Comparison of ENCODE assay signal across 15 cellular contexts in the genomic region with DNA sequence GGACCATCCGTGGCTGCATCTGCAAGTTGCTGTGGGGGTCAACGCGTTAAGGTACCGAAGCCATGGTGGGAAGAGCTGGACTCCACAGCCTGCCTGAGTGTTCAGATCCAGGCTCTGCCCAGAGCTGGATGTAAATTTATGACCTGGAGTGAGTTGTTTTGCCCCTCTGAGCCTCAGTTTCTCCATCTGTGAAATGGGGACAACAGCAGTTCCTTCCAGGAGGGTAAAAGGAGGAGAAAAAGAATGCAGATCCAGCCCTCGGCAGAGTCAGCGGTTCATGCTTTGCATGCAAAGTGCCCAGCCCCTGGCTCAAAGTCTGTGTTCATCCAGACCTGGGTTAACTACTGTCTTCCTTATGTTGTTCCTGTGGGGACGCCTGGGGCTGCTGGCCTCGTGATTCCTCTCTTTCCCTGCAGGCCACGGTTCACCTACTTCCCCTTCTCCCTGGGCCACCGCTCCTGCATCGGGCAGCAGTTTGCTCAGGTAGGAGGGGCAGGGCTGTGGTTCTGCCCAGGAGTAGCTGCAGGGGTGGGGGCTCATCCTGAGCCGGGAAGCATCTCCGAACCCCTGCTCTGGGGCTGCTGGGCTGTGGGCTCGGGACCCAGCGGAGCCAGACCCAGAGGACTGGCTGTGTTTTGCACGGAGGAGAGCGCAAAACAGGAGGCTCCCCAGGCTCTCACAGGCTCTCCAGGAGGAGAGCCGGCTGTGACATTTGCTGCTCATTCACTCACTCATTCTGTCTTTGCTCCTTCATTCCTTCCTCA. TPM values are rescaled to one million over a fixed set of nuclear protein-coding genes. Genes with fewer than 3 reads are reported as not detected.
DNase-seq lines count a peak whose midpoint lies in the region; ATAC-seq and TF ChIP-seq lines count a peak whose summit lies in the region.
"Had no signal": no experiment of that assay in that cellular context is flagged by ENCODE, and none has a peak within 500 bp of the region (broad histone marks: within the 10 kb centered on the region; RNA-seq: fewer than 3 reads in every experiment).

No MANE protein-coding gene starts in this region.

- H3K27me3 ChIP-seq in aorta (ENCODE audit: control insufficient read depth in 1 of 2, insufficient read depth in 2 of 2, low read length in 1 of 2) = no peaks in the 10 kb centered on the region

- ATAC-seq in natural killer cell (no peak), aorta (ENCODE audit: low FRiP score) (no peak), GM18520 (IDR thresholded peaks at IDR 0.05; ENCODE audit: unreplicated experiment) (no peak), HG03175 (IDR thresholded peaks at IDR 0.05; ENCODE audit: unreplicated experiment) (no peak)
- ATAC-seq in natural killer cell treated with Interleukin-12 subunit alpha and Interleukin-12 subunit beta and Interleukin-15 and Interleukin-18, amount 100 ng/mL, for 72 hours = no peak
- ATAC-seq: HCT116; naive thymus-derived CD8-positive, alpha-beta T cell had no signal

- H3K9me3 ChIP-seq in aorta (ENCODE audit: control insufficient read depth, low read length) = no peaks in the 10 kb centered on the region
- H3K9me3 ChIP-seq: adrenal gland had no signal

- H3K36me3 Mint-ChIP-seq in natural killer cell = no peaks in the 10 kb centered on the region
- H3K36me3 Mint-ChIP-seq in natural killer cell treated with Interleukin-12 subunit alpha and Interleukin-12 subunit beta and Interleukin-15 and Interleukin-18, amount 100 ng/mL, for 72 hours = no peaks in the 10 kb centered on the region

- 56 to 61% methylated on average over 18 of the region's 18 CpGs for WGBS in lower leg skin, 2 donors
- WGBS in aorta, 2 donors = 54 to 68% methylated on average over 18 of the region's 18 CpGs

- H3K4me1 Mint-ChIP-seq in natural killer cell = no peaks in the 10 kb centered on the region
- H3K4me1 Mint-ChIP-seq in natural killer cell treated with Interleukin-12 subunit alpha and Interleukin-12 subunit beta and Interleukin-15 and Interleukin-18, amount 100 ng/mL, for 72 hours (ENCODE audit: low read depth in 2 of 2) = no peaks in the 10 kb centered on the region

- intact Hi-C loops in natural killer cell (cut with micrococcal nuclease) = no loop called here
- intact Hi-C loops in lower leg skin (cut with DNase I; ENCODE audit: low total_unique reads) = no loop called here
- intact Hi-C loops in aorta (cut with DNase I) = no loop called here

- TF ChIP-seq CTCF in natural killer cell (IDR thresholded peaks at IDR 0.05) (no peak), lower leg skin (IDR thresholded peaks at IDR 0.05) (no peak)

- no peaks in the 10 kb centered on the region for H3K9me3 Mint-ChIP-seq in natural killer cell
- H3K9me3 Mint-ChIP-seq in natural killer cell treated with Interleukin-12 subunit alpha and Interleukin-12 subunit beta and Interleukin-15 and Interleukin-18, amount 100 ng/mL, for 72 hours = no peaks in the 10 kb centered on the region
- H3K9me3 Mint-ChIP-seq: naive thymus-derived CD8-positive, alpha-beta T cell had no signal

- no peak overlapping the region for H3K27ac Mint-ChIP-seq in natural killer cell
- H3K27ac Mint-ChIP-seq in natural killer cell treated with Interleukin-12 subunit alpha and Interleukin-12 subunit beta and Interleukin-15 and Interleukin-18, amount 100 ng/mL, for 72 hours = no peak overlapping the region

- TF ChIP-seq POLR2A in lower leg skin (IDR thresholded peaks at IDR 0.05) = no peak

- no peaks in the 10 kb centered on the region for H3K36me3 ChIP-seq in aorta (ENCODE audit: control insufficient read depth in 1 of 2, insufficient read depth in 2 of 2, low read length in 1 of 2)
- H3K36me3 ChIP-seq: adrenal gland had no signal

- peak; percentile 9 for DNase-seq in natural killer cell
- no peak for DNase-seq in natural killer cell treated with Interleukin-12 subunit alpha and Interleukin-12 subunit beta and Interleukin-15 and Interleukin-18, amount 100 ng/mL, for 72 hours (ENCODE audit: low spot score)
- DNase-seq in activated CD8-positive, alpha-beta memory T cell treated with anti-CD3 and anti-CD28 coated beads for 24 hours = peak; percentile 38
- DNase-seq in lower leg skin (ENCODE audit: low spot score in 2 of 2) = peak; percentile 8 to 74
- peak; percentile 41 to 53 for DNase-seq in aorta
- no peak for DNase-seq in cerebellar nuclear complex (lab: John Stamatoyannopoulos, UW)
- DNase-seq: foreskin melanocyte; NCI-H2081; NCI-H748 treated with DMSO at 0.1 percent for 48 hours; stimulated activated CD4-positive, alpha-beta T cell treated with anti-CD3 and anti-CD28 coated beads, Interleukin-1b, Interleukin-23, amount 100 ng/mL, for 48 hours had no signal

- no peak overlapping the region for H3K27ac ChIP-seq in aorta (ENCODE audit: low read depth in 1 of 2, low read length in 2 of 2)
- H3K27ac ChIP-seq: adrenal gland had no signal

- no peak overlapping the region for H3K4me3 Mint-ChIP-seq in natural killer cell
- H3K4me3 Mint-ChIP-seq in natural killer cell treated with Interleukin-12 subunit alpha and Interleukin-12 subunit beta and Interleukin-15 and Interleukin-18, amount 100 ng/mL, for 72 hours = no peak overlapping the region
- H3K4me3 Mint-ChIP-seq: naive thymus-derived CD8-positive, alpha-beta T cell had no signal

- no peak overlapping the region for H3K4me3 ChIP-seq in lower leg skin (ENCODE audit: low read depth, poor library complexity, severe bottlenecking)
- H3K4me3 ChIP-seq in aorta (ENCODE audit: low read length in 2 of 2) = no peak overlapping the region
- H3K4me3 ChIP-seq: adrenal gland had no signal

- no peaks in the 10 kb centered on the region for H3K4me1 ChIP-seq in aorta (ENCODE audit: control insufficient read depth in 1 of 2, insufficient read depth in 2 of 2, low read length in 2 of 2)

- H3K27me3 Mint-ChIP-seq in natural killer cell (ENCODE audit: low read depth in 2 of 2) = peaks cover 6 to 19% of the 10 kb centered on the region in 2 donors
- peaks cover 12 to 14% of the 10 kb centered on the region in 2 donors for H3K27me3 Mint-ChIP-seq in natural killer cell treated with Interleukin-12 subunit alpha and Interleukin-12 subunit beta and Interleukin-15 and Interleukin-18, amount 100 ng/mL, for 72 hours

RNA-seq across cellular contexts. Expression of gene CYP46A1, which starts 41.9 kb away (rescaled TPM):
- total RNA-seq in natural killer cell (under 1 TPM; 0.09 to 0.45 (median 0.09) TPM), lower leg skin (1 to 10 TPM in 1 of 4 donors, under 1 TPM in 2, not detected in 1; 0.13 to 4.7 (median 0.55) TPM), aorta (1 to 10 TPM in 1 of 2 donors, under 1 TPM in 1; 0.68 to 3.7 TPM)
- total RNA-seq in natural killer cell treated with Interleukin-12 subunit alpha and Interleukin-12 subunit beta and Interleukin-15 and Interleukin-18, amount 100 ng/mL, for 72 hours = under 1 TPM in 1 of 2 donors, not detected in 1; 0.11 TPM
- under 1 TPM in 1 of 2 donors, not detected in 1; 0.97 TPM for polyA plus RNA-seq in aorta

Comparison
In these comparisons a context has a peak if more than half of its experiments do, and no peak if none do; other contexts are left out.
1. DNase-seq: peak in natural killer cell (single experiment), activated CD8-positive, alpha-beta memory T cell treated with anti-CD3 and anti-CD28 coated beads for 24 hours (single experiment), lower leg skin (2 of 2) and aorta (2 of 2); none in natural killer cell treated with Interleukin-12 subunit alpha and Interleukin-12 subunit beta and Interleukin-15 and Interleukin-18, amount 100 ng/mL, for 72 hours (single experiment) and cerebellar nuclear complex (0 of 2).